Comparison of ENCODE assay signal across 1 cellular context in genomic region chr1:45543599-45544417, GRCh38.
TF ChIP-seq lines count a peak whose summit lies in the region.

No MANE protein-coding gene starts in this region.

TF ChIP-seq in SK-N-SH, 30 proteins besides CTCF, POLR2A, EP300 and RAD21 (continued from another document):
- TF ChIP-seq REST (IDR thresholded peaks at IDR 0.05; ENCODE audit: low read depth, low read length) (no peak), USF1 (IDR thresholded peaks at IDR 0.05; ENCODE audit: borderline replicate concordance, low read depth) (no peak), FOXM1 (IDR thresholded peaks at IDR 0.05; ENCODE audit: low read depth) (no peak)
